In the genomic region with DNA sequence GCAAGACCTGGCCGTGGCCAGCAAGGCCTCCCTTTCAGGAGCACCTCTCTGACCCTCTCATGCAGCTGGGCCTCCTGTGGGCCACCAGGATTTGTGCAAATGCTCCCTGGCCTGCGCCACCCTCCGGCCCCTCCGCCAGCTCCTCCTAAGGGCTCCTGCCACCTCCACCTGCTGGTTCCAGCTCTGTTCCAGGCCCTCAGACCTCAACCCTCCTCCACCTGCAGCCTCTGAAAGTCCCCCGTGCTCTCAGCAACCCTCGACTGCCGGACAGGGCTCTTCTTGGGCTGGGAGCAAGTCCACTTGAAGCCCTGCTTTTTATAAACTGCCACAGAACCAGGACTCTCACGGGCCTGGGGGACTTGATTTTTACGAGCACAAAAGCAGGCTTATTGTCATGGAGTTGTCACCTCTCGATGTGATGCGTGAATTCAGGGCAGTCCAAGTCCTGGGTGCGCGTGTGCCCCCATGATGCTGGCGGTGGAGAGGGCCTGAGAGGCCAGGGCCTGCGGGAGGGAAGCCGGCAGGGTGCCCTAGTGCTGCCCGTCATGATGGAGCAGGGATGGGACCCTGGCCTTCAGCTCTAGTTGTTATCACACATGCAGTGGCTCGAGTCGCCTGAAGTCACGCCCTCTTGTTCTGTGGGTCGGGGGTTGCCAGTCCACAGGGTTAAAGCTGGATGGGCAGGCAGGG, we compare ENCODE assay signal across 17 cellular contexts. TPM values are rescaled to one million over a fixed set of nuclear protein-coding genes. Genes with fewer than 3 reads are reported as not detected.
DNase-seq lines count a peak whose midpoint lies in the region; ATAC-seq and TF ChIP-seq lines count a peak whose summit lies in the region.
"Had no signal": no experiment of that assay in that cellular context is flagged by ENCODE, and none has a peak within 500 bp of the region (broad histone marks: within the 10 kb centered on the region; RNA-seq: fewer than 3 reads in every experiment).

No MANE protein-coding gene starts in this region.

- POLR2A ChIA-PET in activated naive CD8-positive, alpha-beta T cell treated with anti-CD3 and anti-CD28 coated beads, Interleukin-2, amount 10 ng/mL, durations not matched to agents 7 days and 5 days (lab: Charles Lee), result interaction anchor here (2.0 kb wide), 1 partner anchor 9 kb away, joined by 7 read pairs; a partner anchor contains a TSS

- peaks cover 2% of the 10 kb centered on the region for H3K27me3 Mint-ChIP-seq in activated naive CD8-positive, alpha-beta T cell treated with anti-CD3 and anti-CD28 coated beads, Interleukin-2, amount 10 ng/mL, durations not matched to agents 7 days and 5 days
- peaks cover 5% of the 10 kb centered on the region for H3K27me3 Mint-ChIP-seq in activated naive CD8-positive, alpha-beta T cell treated with anti-CD3 and anti-CD28 coated beads, Interleukin-2, amount 50 U/mL, for 24 hours
- peaks cover 25% of the 10 kb centered on the region for H3K27me3 Mint-ChIP-seq in stimulated activated naive CD8-positive, alpha-beta T cell treated with anti-CD3 and anti-CD28 coated beads, Interleukin-15, amount 100 ng/mL, for 72 hours

- no peaks in the 10 kb centered on the region for H3K36me3 Mint-ChIP-seq in activated naive CD8-positive, alpha-beta T cell treated with anti-CD3 and anti-CD28 coated beads, Interleukin-2, amount 10 ng/mL, durations not matched to agents 7 days and 5 days
- H3K36me3 Mint-ChIP-seq in activated naive CD8-positive, alpha-beta T cell treated with anti-CD3 and anti-CD28 coated beads, Interleukin-2, amount 50 U/mL, for 24 hours (ENCODE audit: low read depth), result no peaks in the 10 kb centered on the region

- no peak overlapping the region for H3K4me3 ChIP-seq in lower lobe of right lung
- H3K4me3 ChIP-seq: K562, suprapubic skin had no signal

- H3K27ac Mint-ChIP-seq in activated naive CD8-positive, alpha-beta T cell treated with anti-CD3 and anti-CD28 coated beads, Interleukin-2, amount 10 ng/mL, durations not matched to agents 7 days and 5 days, result no peak overlapping the region
- no peak overlapping the region for H3K27ac Mint-ChIP-seq in activated naive CD8-positive, alpha-beta T cell treated with anti-CD3 and anti-CD28 coated beads, Interleukin-2, amount 50 U/mL, for 24 hours
- no peak overlapping the region for H3K27ac Mint-ChIP-seq in stimulated activated naive CD8-positive, alpha-beta T cell treated with anti-CD3 and anti-CD28 coated beads, Interleukin-15, amount 100 ng/mL, for 72 hours

- no peaks in the 10 kb centered on the region for H3K9me3 Mint-ChIP-seq in activated naive CD8-positive, alpha-beta T cell treated with anti-CD3 and anti-CD28 coated beads, Interleukin-2, amount 10 ng/mL, durations not matched to agents 7 days and 5 days
- H3K9me3 Mint-ChIP-seq in activated naive CD8-positive, alpha-beta T cell treated with anti-CD3 and anti-CD28 coated beads, Interleukin-2, amount 50 U/mL, for 24 hours, result no peaks in the 10 kb centered on the region
- H3K9me3 Mint-ChIP-seq in stimulated activated naive CD8-positive, alpha-beta T cell treated with anti-CD3 and anti-CD28 coated beads, Interleukin-15, amount 100 ng/mL, for 72 hours, result no peaks in the 10 kb centered on the region

- no peaks in the 10 kb centered on the region for H3K4me1 Mint-ChIP-seq in activated naive CD8-positive, alpha-beta T cell treated with anti-CD3 and anti-CD28 coated beads, Interleukin-2, amount 10 ng/mL, durations not matched to agents 7 days and 5 days
- no peaks in the 10 kb centered on the region for H3K4me1 Mint-ChIP-seq in activated naive CD8-positive, alpha-beta T cell treated with anti-CD3 and anti-CD28 coated beads, Interleukin-2, amount 50 U/mL, for 24 hours
- no peaks in the 10 kb centered on the region for H3K4me1 Mint-ChIP-seq in stimulated activated naive CD8-positive, alpha-beta T cell treated with anti-CD3 and anti-CD28 coated beads, Interleukin-15, amount 100 ng/mL, for 72 hours

- no peaks in the 10 kb centered on the region for H3K9me3 ChIP-seq in lower lobe of right lung
- H3K9me3 ChIP-seq: suprapubic skin had no signal

- intact Hi-C loops in lower lobe of right lung (cut with DNase I), result no loop called here

- no peak for TF ChIP-seq CTCF in lower lobe of right lung (IDR thresholded peaks at IDR 0.05)

- peak; percentile 28 for DNase-seq in activated naive CD8-positive, alpha-beta T cell treated with anti-CD3 and anti-CD28 coated beads, Interleukin-2, amount 10 ng/mL, durations not matched to agents 7 days and 5 days
- DNase-seq in activated naive CD8-positive, alpha-beta T cell treated with anti-CD3 and anti-CD28 coated beads, Interleukin-2, amount 50 U/mL, for 24 hours, result no peak
- DNase-seq in islet precursor cell, result peak; percentile 50
- no peak for DNase-seq in substantia nigra (lab: John Stamatoyannopoulos, UW)
- no peak for DNase-seq in stimulated activated naive CD8-positive, alpha-beta T cell treated with anti-CD3 and anti-CD28 coated beads, Interleukin-15, amount 100 ng/mL, for 72 hours
- no peak for DNase-seq in COLO668 (lab: John Stamatoyannopoulos, UW; ENCODE audit: unreplicated experiment)
- DNase-seq in lower lobe of right lung, result no peak
- DNase-seq: ACHN; activated effector memory CD4-positive, alpha-beta T cell treated with anti-CD3 and anti-CD28 coated beads, Interleukin-2, amount 50 U/mL, for 16 hours; DMS79; mesendoderm; NCI-H1694; NCI-H2227 treated with DMSO at 0.1 percent for 48 hours had no signal

- H3K27me3 ChIP-seq in lower lobe of right lung (ENCODE audit: low read depth), result no peaks in the 10 kb centered on the region
- H3K27me3 ChIP-seq: suprapubic skin had no signal

- no peak for ATAC-seq in activated naive CD8-positive, alpha-beta T cell treated with anti-CD3 and anti-CD28 coated beads, Interleukin-2, amount 10 ng/mL, durations not matched to agents 7 days and 5 days (ENCODE audit: low read depth)
- no peak for ATAC-seq in activated naive CD8-positive, alpha-beta T cell treated with anti-CD3 and anti-CD28 coated beads, Interleukin-2, amount 50 U/mL, for 24 hours
- ATAC-seq in stimulated activated naive CD8-positive, alpha-beta T cell treated with anti-CD3 and anti-CD28 coated beads, Interleukin-15, amount 100 ng/mL, for 72 hours, result no peak
- ATAC-seq in lower lobe of right lung, result no peak
- ATAC-seq: activated CD4-positive, CD25-positive, alpha-beta regulatory T cell treated with anti-CD3 and anti-CD28 coated beads, Interleukin-2, amount 50 U/mL, for 24 hours; K562 had no signal

- H3K4me1 ChIP-seq in lower lobe of right lung, result no peaks in the 10 kb centered on the region

- no peak overlapping the region for H3K4me3 Mint-ChIP-seq in activated naive CD8-positive, alpha-beta T cell treated with anti-CD3 and anti-CD28 coated beads, Interleukin-2, amount 10 ng/mL, durations not matched to agents 7 days and 5 days
- H3K4me3 Mint-ChIP-seq in activated naive CD8-positive, alpha-beta T cell treated with anti-CD3 and anti-CD28 coated beads, Interleukin-2, amount 50 U/mL, for 24 hours, result no peak overlapping the region
- no peak overlapping the region for H3K4me3 Mint-ChIP-seq in stimulated activated naive CD8-positive, alpha-beta T cell treated with anti-CD3 and anti-CD28 coated beads, Interleukin-15, amount 100 ng/mL, for 72 hours

- peak overlapping the region; percentile 99 for H3K27ac ChIP-seq in angular gyrus (ENCODE audit: low read depth, low read length)
- peak overlapping the region; percentile 99 for H3K27ac ChIP-seq in substantia nigra (ENCODE audit: low read depth, low read length, poor library complexity, severe bottlenecking)
- H3K27ac ChIP-seq in lower lobe of right lung, result no peak overlapping the region
- H3K27ac ChIP-seq: suprapubic skin had no signal

- H3K36me3 ChIP-seq in lower lobe of right lung, result peaks cover 14% of the 10 kb centered on the region

RNA-seq across cellular contexts. Expression of a gene that starts 9.1 kb away (rescaled TPM):
- 10 to 100 TPM; 43.3 to 47.6 TPM for total RNA-seq in activated naive CD8-positive, alpha-beta T cell treated with anti-CD3 and anti-CD28 coated beads, Interleukin-2, amount 10 ng/mL, durations not matched to agents 7 days and 5 days
- total RNA-seq in lower lobe of right lung, result 10.6 TPM

RNA-seq across cellular contexts. Expression of a gene that starts 13.5 kb away (rescaled TPM):
- total RNA-seq in activated naive CD8-positive, alpha-beta T cell treated with anti-CD3 and anti-CD28 coated beads, Interleukin-2, amount 10 ng/mL, durations not matched to agents 7 days and 5 days, result 100 to 1,000 TPM; 445 to 453 TPM
- 237 TPM for total RNA-seq in lower lobe of right lung

RNA-seq across cellular contexts. Expression of a gene that starts 25.6 kb away (rescaled TPM):
- total RNA-seq in activated naive CD8-positive, alpha-beta T cell treated with anti-CD3 and anti-CD28 coated beads, Interleukin-2, amount 10 ng/mL, durations not matched to agents 7 days and 5 days, result 1 to 10 TPM; 1.2 to 1.6 TPM
- 143 TPM for total RNA-seq in lower lobe of right lung

RNA-seq across cellular contexts. Expression of a gene that starts 26.2 kb away (rescaled TPM):
- total RNA-seq in activated naive CD8-positive, alpha-beta T cell treated with anti-CD3 and anti-CD28 coated beads, Interleukin-2, amount 10 ng/mL, durations not matched to agents 7 days and 5 days, result 1 to 10 TPM; 8.1 to 8.8 TPM
- total RNA-seq in lower lobe of right lung, result 3.0 TPM

Comparison
In these comparisons a context has a peak if more than half of its experiments do, and no peak if none do; other contexts are left out.
1. DNase-seq: peak in activated naive CD8-positive, alpha-beta T cell treated with anti-CD3 and anti-CD28 coated beads, Interleukin-2, amount 10 ng/mL, durations not matched to agents 7 days and 5 days (single experiment) and islet precursor cell (single experiment); none in activated naive CD8-positive, alpha-beta T cell treated with anti-CD3 and anti-CD28 coated beads, Interleukin-2, amount 50 U/mL, for 24 hours (single experiment), substantia nigra (0 of 49), stimulated activated naive CD8-positive, alpha-beta T cell treated with anti-CD3 and anti-CD28 coated beads, Interleukin-15, amount 100 ng/mL, for 72 hours (0 of 2), COLO668 (single experiment) and lower lobe of right lung (single experiment).
2. RNA of a gene that starts 25.6 kb away (total RNA-seq): 143 TPM in lower lobe of right lung (single experiment); 1.2 to 1.6 TPM in activated naive CD8-positive, alpha-beta T cell treated with anti-CD3 and anti-CD28 coated beads, Interleukin-2, amount 10 ng/mL, durations not matched to agents 7 days and 5 days; every median in the first group is over 10 times any median in the second.